ENCODE assay signal across 23 cellular contexts in the genomic region with DNA sequence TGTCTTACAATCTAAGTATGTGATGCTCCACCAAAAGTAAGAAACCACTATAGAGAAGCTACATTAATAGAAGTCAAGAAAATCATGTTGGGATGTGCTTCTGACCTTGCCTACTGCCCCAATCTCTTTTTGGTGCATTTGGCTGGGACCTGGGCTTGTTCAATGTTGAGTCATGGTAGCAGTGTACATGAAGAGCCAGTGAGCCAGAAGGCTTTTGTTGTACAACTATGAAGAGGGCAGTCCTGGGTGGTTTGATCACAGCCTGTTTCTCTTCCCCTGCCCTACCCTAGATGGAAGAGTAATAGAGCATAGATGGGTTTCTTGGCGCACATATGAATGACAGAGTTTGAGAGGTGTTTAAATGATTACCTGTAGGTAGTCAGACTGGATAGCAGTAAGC. TPM values are rescaled to one million over a fixed set of nuclear protein-coding genes. Genes with fewer than 3 reads are reported as not detected.
A peak's percentile ranks its signal among the peaks of the same experiment; 100 is the strongest.
DNase-seq lines count a peak whose midpoint lies in the region; ATAC-seq and TF ChIP-seq lines count a peak whose summit lies in the region.
"Had no signal": no experiment of that assay in that cellular context is flagged by ENCODE, and none has a peak within 500 bp of the region (broad histone marks: within the 10 kb centered on the region; RNA-seq: fewer than 3 reads in every experiment).

No MANE protein-coding gene starts in this region.

- H3K18ac ChIP-seq in IMR-90 (ENCODE audit: low read depth, low read length), result no peak overlapping the region; the same call in 1 of the 2 replicates

- H2AFZ ChIP-seq in IMR-90 (replicated peaks; ENCODE audit: low read length, poor library complexity), result no peak overlapping the region

- H3K79me1 ChIP-seq in IMR-90 (ENCODE audit: low read depth in 1 of 2, low read length in 2 of 2), result peaks cover 29 to 53% of the 10 kb centered on the region in 2 experiments

- in situ Hi-C loops in IMR-90 (cut with MboI; ENCODE audit: low sequenced_read_pairs), result no loop called here
- in situ Hi-C loops in HAP-1 (cut with MboI; ENCODE audit: low sequenced_read_pairs), result no loop called here

- no peak overlapping the region for H3K27ac ChIP-seq in IMR-90 (ENCODE audit: insufficient read depth, low read length)
- H3K27ac ChIP-seq: transverse colon had no signal

- no peak overlapping the region for H3K14ac ChIP-seq in IMR-90 (replicated peaks; ENCODE audit: low read depth, low read length)

- dilution Hi-C loops in IMR-90 (cut with HindIII; ENCODE audit: low sequenced_read_pairs, unreplicated experiment), result no loop called here

- H2BK15ac ChIP-seq in IMR-90 (ENCODE audit: low read depth, low read length), result no peak overlapping the region

- no peak overlapping the region for H3K4me3 ChIP-seq in IMR-90 (ENCODE audit: insufficient read depth, low read depth, low read length)
- no peak overlapping the region for H3K4me3 ChIP-seq in choroid plexus epithelial cell (ENCODE audit: low read depth, low read length)
- H3K4me3 ChIP-seq in HAP-1, result no peak overlapping the region
- H3K4me3 ChIP-seq: transverse colon had no signal

- DNase-seq in ELR (ENCODE audit: low read depth) (peak; percentile 17), IMR-90 (peak; percentile 47), choroid plexus epithelial cell (ENCODE audit: low read depth) (peak; percentile 21), iris pigment epithelial cell (ENCODE audit: low read depth) (peak; percentile 43), NCI-H2107 treated with DMSO at 0.1 percent for 48 hours (lab: John Stamatoyannopoulos, UW; ENCODE audit: unreplicated experiment) (no peak), HAP-1 (ENCODE audit: low spot score in 2 of 2) (no peak), NCI-H345 treated with DMSO at 0.1 percent for 48 hours (lab: John Stamatoyannopoulos, UW; ENCODE audit: unreplicated experiment) (no peak)
- DNase-seq: activated CD4-positive, alpha-beta T cell treated with anti-CD3 and anti-CD28 coated beads, Interleukin-2, amount 10 ng/mL, durations not matched to agents 24 days and 14 days; activated naive CD4-positive, alpha-beta T cell treated with anti-CD3 and anti-CD28 coated beads, Interleukin-2, amount 50 U/mL, for 16 hours; effector CD4-positive, alpha-beta T cell; EL; erythroblast; head of caudate nucleus; KG1; left colon; mesendoderm; NCI-H1436; NCI-H2107; NCI-H526 treated with DMSO at 0.1 percent for 48 hours; SK-N-SH; stimulated activated CD8-positive, alpha-beta memory T cell treated with anti-CD3 and anti-CD28 coated beads, Interleukin-4, amount 100 ng/mL, for 48 hours; transverse colon had no signal

- intact Hi-C loops in IMR-90 (cut with micrococcal nuclease), result no loop called here

- H4K8ac ChIP-seq in IMR-90 (ENCODE audit: low read depth in 2 of 2, low read length in 2 of 2), result no peak overlapping the region

- H3K36me3 ChIP-seq in IMR-90 (ENCODE audit: control insufficient read depth, insufficient read depth, low read length) (peaks cover 4% of the 10 kb centered on the region), HAP-1 (replicated peaks) (peaks cover 9% of the 10 kb centered on the region)

- POLR2A ChIA-PET in IMR-90 (lab: Charles Lee; ENCODE audit: unreplicated experiment), result no interaction called here

- H3K56ac ChIP-seq in IMR-90 (ENCODE audit: extremely low read depth, insufficient read depth, low read length), result no peak overlapping the region

- H3K27me3 ChIP-seq in IMR-90 (ENCODE audit: control insufficient read depth, insufficient read depth, low read length) (no peaks in the 10 kb centered on the region), HAP-1 (ENCODE audit: low read depth) (no peaks in the 10 kb centered on the region)
- H3K27me3 ChIP-seq: transverse colon had no signal

- no peak for TF ChIP-seq RAD21 in IMR-90 (IDR thresholded peaks at IDR 0.05; ENCODE audit: low read length)

- no peak overlapping the region for H3K4ac ChIP-seq in IMR-90 (ENCODE audit: low read depth, low read length)

- H2AK9ac ChIP-seq in IMR-90 (replicated peaks; ENCODE audit: low read depth, low read length, poor library complexity), result no peak overlapping the region

- H2BK120ac ChIP-seq in IMR-90 (ENCODE audit: low read depth, low read length), result no peak overlapping the region

- no peak overlapping the region; the same call in 1 of the 2 replicates for H3K4me2 ChIP-seq in IMR-90 (ENCODE audit: low read depth, low read length)
- H3K4me2 ChIP-seq: SK-N-SH had no signal

- no peak overlapping the region for H3K23ac ChIP-seq in IMR-90 (ENCODE audit: low read depth, low read length)

- H4K5ac ChIP-seq in IMR-90 (ENCODE audit: low read depth, low read length), result no peak overlapping the region

- TF ChIP-seq POLR2A in IMR-90 (IDR thresholded peaks at IDR 0.05; ENCODE audit: low read depth, low read length), result no peak

- H3K9me1 ChIP-seq in IMR-90 (ENCODE audit: insufficient read depth, low read length), result peaks cover 3% of the 10 kb centered on the region

- H4K91ac ChIP-seq in IMR-90 (ENCODE audit: insufficient read depth, low read depth, low read length), result no peak overlapping the region

- H2BK20ac ChIP-seq in IMR-90 (ENCODE audit: low read depth, low read length), result no peak overlapping the region

- TF ChIP-seq CTCF in IMR-90 (conservative IDR thresholded peaks at IDR 0.05; ENCODE audit: low read depth, low read length) (no peak), choroid plexus epithelial cell (conservative IDR thresholded peaks at IDR 0.05; ENCODE audit: low read depth, low read length) (no peak)

- CTCF ChIA-PET in IMR-90 (lab: Yijun Ruan, JAX), result no interaction called here

- no TSS peak for BruUV-seq in IMR-90 (replicated peaks; lab: Mats Ljungman, UMichigan)

- no CpG with 5 or more reads among the region's 1 CpG for WGBS in IMR-90 (ENCODE audit: extremely low coverage in 2 of 2, insufficient read length in 1 of 2), 2 experiments

- H3K4me1 ChIP-seq in IMR-90 (ENCODE audit: control insufficient read depth, insufficient read depth, low read length), result peaks cover 17% of the 10 kb centered on the region
- peaks cover 11% of the 10 kb centered on the region for H3K4me1 ChIP-seq in HAP-1
- H3K4me1 ChIP-seq: transverse colon had no signal

- no peak overlapping the region for H2BK5ac ChIP-seq in IMR-90 (ENCODE audit: low read depth, low read length, poor library complexity, severe bottlenecking)

- ATAC-seq in IMR-90 (ENCODE audit: low read depth) (no peak), GM21786 (IDR thresholded peaks at IDR 0.05; ENCODE audit: unreplicated experiment) (no peak)
- ATAC-seq: left colon had no signal

- H2AK5ac ChIP-seq in IMR-90 (ENCODE audit: low read depth, low read length), result no peak overlapping the region

- no peak overlapping the region for H3K9ac ChIP-seq in IMR-90 (ENCODE audit: low read depth, low read length)
- H3K9ac ChIP-seq: SK-N-SH had no signal

- H4K20me1 ChIP-seq in IMR-90 (ENCODE audit: insufficient read depth, low read length), result peaks cover 4% of the 10 kb centered on the region; the same call in 1 of the 2 replicates

- no peaks in the 10 kb centered on the region for H3K9me3 ChIP-seq in IMR-90 (ENCODE audit: control insufficient read depth, insufficient read depth, low read length)
- H3K9me3 ChIP-seq in HAP-1, result no peaks in the 10 kb centered on the region
- H3K9me3 ChIP-seq: SK-N-SH, transverse colon had no signal

TF ChIP-seq in IMR-90, 13 proteins besides CTCF, POLR2A, EP300 and RAD21:
- TF ChIP-seq, protein P1, sequence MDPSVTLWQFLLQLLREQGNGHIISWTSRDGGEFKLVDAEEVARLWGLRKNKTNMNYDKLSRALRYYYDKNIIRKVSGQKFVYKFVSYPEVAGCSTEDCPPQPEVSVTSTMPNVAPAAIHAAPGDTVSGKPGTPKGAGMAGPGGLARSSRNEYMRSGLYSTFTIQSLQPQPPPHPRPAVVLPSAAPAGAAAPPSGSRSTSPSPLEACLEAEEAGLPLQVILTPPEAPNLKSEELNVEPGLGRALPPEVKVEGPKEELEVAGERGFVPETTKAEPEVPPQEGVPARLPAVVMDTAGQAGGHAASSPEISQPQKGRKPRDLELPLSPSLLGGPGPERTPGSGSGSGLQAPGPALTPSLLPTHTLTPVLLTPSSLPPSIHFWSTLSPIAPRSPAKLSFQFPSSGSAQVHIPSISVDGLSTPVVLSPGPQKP (IDR thresholded peaks at IDR 0.05; ENCODE audit: borderline replicate concordance, low read depth, low read length), result no peak
- TF ChIP-seq FOS (IDR thresholded peaks at IDR 0.05; ENCODE audit: low read depth, low read length) (no peak), CEBPB (IDR thresholded peaks at IDR 0.05; ENCODE audit: low read depth, low read length) (no peak), RFX5 (IDR thresholded peaks at IDR 0.05; ENCODE audit: low read depth, low read length) (no peak), SMC3 (IDR thresholded peaks at IDR 0.05; ENCODE audit: low read depth, low read length) (no peak), NFE2L2 (IDR thresholded peaks at IDR 0.05; ENCODE audit: low read depth, low read length) (no peak), MAFK (IDR thresholded peaks at IDR 0.05; ENCODE audit: low read depth, low read length) (no peak), MXI1 (IDR thresholded peaks at IDR 0.05; ENCODE audit: borderline replicate concordance, low read depth, low read length) (no peak), RCOR1 (IDR thresholded peaks at IDR 0.05; ENCODE audit: insufficient replicate concordance, low read length) (no peak)
- TF ChIP-seq, protein P2, sequence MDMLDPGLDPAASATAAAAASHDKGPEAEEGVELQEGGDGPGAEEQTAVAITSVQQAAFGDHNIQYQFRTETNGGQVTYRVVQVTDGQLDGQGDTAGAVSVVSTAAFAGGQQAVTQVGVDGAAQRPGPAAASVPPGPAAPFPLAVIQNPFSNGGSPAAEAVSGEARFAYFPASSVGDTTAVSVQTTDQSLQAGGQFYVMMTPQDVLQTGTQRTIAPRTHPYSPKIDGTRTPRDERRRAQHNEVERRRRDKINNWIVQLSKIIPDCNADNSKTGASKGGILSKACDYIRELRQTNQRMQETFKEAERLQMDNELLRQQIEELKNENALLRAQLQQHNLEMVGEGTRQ (IDR thresholded peaks at IDR 0.05; ENCODE audit: low read depth, low read length), result no peak
TF ChIP-seq in IMR-90: peak in this region for 0.

RNA-seq across cellular contexts. Expression of a gene that starts 56.4 kb away (rescaled TPM):
- 29.4 and 55.8 TPM in 2 replicates for total RNA-seq in IMR-90 (2012; rRNA removed)
- 20.3 and 24.2 TPM in 2 replicates for polyA plus RNA-seq in IMR-90 (2012; rRNA removed)
- polyA plus RNA-seq in IMR-90 (2012; cell fraction: cytosol; rRNA removed), result 9.8 and 10.5 TPM in 2 replicates
- 6.4 and 13.4 TPM in 2 replicates for polyA plus RNA-seq in IMR-90 (2012; cell fraction: nucleus; rRNA removed; ENCODE audit: low replicate concordance)

RNA-seq across cellular contexts. Expression of a gene that starts 56.6 kb away (rescaled TPM):
- 4.3 and 10.3 TPM in 2 replicates for total RNA-seq in IMR-90 (2012; rRNA removed)
- polyA plus RNA-seq in IMR-90 (2012; rRNA removed), result 5.6 and 7.8 TPM in 2 replicates
- polyA plus RNA-seq in IMR-90 (2012; cell fraction: cytosol; rRNA removed), result 2.0 and 2.1 TPM in 2 replicates
- 0.50 and 1.5 TPM in 2 replicates for polyA plus RNA-seq in IMR-90 (2012; cell fraction: nucleus; rRNA removed; ENCODE audit: low replicate concordance)

Comparison
In these comparisons a context has a peak if more than half of its experiments do, and no peak if none do; other contexts are left out.
1. DNase-seq: peak in ELR (single experiment), IMR-90 (single experiment), choroid plexus epithelial cell (single experiment) and iris pigment epithelial cell (single experiment); none in NCI-H2107 treated with DMSO at 0.1 percent for 48 hours (single experiment), HAP-1 (0 of 2) and NCI-H345 treated with DMSO at 0.1 percent for 48 hours (single experiment).